ENCODE assay signal across 16 cellular contexts in the genomic region with DNA sequence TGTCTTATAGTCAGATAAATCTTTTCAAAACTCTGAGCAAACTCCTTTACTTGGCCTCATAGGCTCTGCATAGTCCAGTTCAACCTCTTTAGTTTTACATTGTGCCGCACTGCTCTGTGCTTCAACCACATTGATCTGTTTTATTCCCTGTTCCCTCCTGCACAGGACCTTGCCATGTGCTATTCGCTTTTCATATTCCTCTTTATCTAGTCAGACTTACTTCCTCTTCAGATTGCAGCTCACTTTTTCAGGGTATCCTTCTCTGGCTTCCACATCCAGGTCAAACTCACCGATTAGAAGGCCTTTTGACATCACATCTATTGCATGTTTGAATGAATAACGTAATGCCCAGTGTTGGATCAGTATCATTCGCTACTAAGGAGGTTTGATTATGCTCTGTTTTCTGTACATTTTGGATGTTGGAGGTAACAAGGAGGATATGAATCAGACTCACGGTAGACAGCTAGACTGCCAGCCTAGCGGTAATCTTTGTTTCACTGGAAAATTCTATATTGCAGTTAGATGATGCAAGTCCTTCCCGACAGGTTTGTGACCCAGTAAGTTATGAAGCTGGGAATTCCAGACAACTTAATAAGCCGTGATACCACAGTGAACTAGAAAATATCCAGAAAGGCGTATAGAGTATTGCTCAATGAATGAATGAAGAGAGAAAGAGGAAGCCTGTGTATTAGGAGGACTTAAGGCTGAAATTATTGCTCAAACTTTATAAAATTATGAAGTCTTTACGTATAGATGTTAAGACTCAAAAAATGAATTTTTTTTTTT.
DNase-seq lines count a peak whose midpoint lies in the region; ATAC-seq and TF ChIP-seq lines count a peak whose summit lies in the region.
"Had no signal": no experiment of that assay in that cellular context is flagged by ENCODE, and none has a peak within 500 bp of the region (broad histone marks: within the 10 kb centered on the region; RNA-seq: fewer than 3 reads in every experiment).

No MANE protein-coding gene starts in this region.

- no peaks in the 10 kb centered on the region for H3K27me3 ChIP-seq in neutrophil
- H3K27me3 ChIP-seq: body of pancreas, upper lobe of left lung had no signal

- peaks cover 0 to 2% of the 10 kb centered on the region in 2 donors for H3K9me3 Mint-ChIP-seq in activated T-cell treated with anti-CD3 and anti-CD28 coated beads, Interleukin-2, amount 50 U/mL, for 72 hours
- H3K9me3 Mint-ChIP-seq in activated T-helper 17 cell treated with anti-CD3 and anti-CD28 coated beads, Interleukin-2, amount 50 U/mL, for 72 hours, result peaks cover 3% of the 10 kb centered on the region

- H3K4me3 ChIP-seq in NB4 (ENCODE audit: low read depth, low read length), result no peak overlapping the region
- peak overlapping the region in 1 of 2 experiments; percentile 17 for H3K4me3 ChIP-seq in neutrophil (ENCODE audit: low read depth in 1 of 2, low read length in 1 of 2)
- H3K4me3 ChIP-seq: body of pancreas, mucosa of descending colon, upper lobe of left lung had no signal

- peaks cover 8 to 12% of the 10 kb centered on the region in 2 donors for H3K36me3 Mint-ChIP-seq in activated T-cell treated with anti-CD3 and anti-CD28 coated beads, Interleukin-2, amount 50 U/mL, for 72 hours (ENCODE audit: insufficient read depth in 2 of 2)
- H3K36me3 Mint-ChIP-seq in activated T-helper 17 cell treated with anti-CD3 and anti-CD28 coated beads, Interleukin-2, amount 50 U/mL, for 72 hours (ENCODE audit: low read depth), result peaks cover 35% of the 10 kb centered on the region

- no peak for TF ChIP-seq CTCF in NB4 (IDR thresholded peaks at IDR 0.05; ENCODE audit: low read depth, low read length)
- no peak for TF ChIP-seq CTCF in neutrophil (IDR thresholded peaks at IDR 0.05)

- TF ChIP-seq POLR2A in NB4 (IDR thresholded peaks at IDR 0.05; ENCODE audit: extremely low read depth, insufficient read length), result no peak

- no peaks in the 10 kb centered on the region for H3K27me3 Mint-ChIP-seq in activated T-cell treated with anti-CD3 and anti-CD28 coated beads, Interleukin-2, amount 50 U/mL, for 72 hours (ENCODE audit: low read depth)
- no peaks in the 10 kb centered on the region for H3K27me3 Mint-ChIP-seq in activated T-helper 17 cell treated with anti-CD3 and anti-CD28 coated beads, Interleukin-2, amount 50 U/mL, for 72 hours

- DNase-seq in activated T-cell treated with anti-CD3 and anti-CD28 coated beads, Interleukin-2, amount 50 U/mL, for 72 hours, result no peak
- DNase-seq in activated T-cell treated with anti-CD3 and anti-CD28 coated beads for 4 hours (no peak), NB4 (ENCODE audit: low read depth) (peak; percentile 36), nucleus accumbens (lab: John Stamatoyannopoulos, UW) (no peak), NCI-H510A (lab: John Stamatoyannopoulos, UW) (no peak), globus pallidus (ENCODE audit: low spot score) (no peak)
- DNase-seq: activated CD4-positive, alpha-beta T cell treated with anti-CD3 and anti-CD28 coated beads, Interleukin-2, amount 50 U/mL, for 4 hours; body of pancreas; mucosa of descending colon; NCI-H82; T-helper 9 cell; upper lobe of left lung had no signal

- peak overlapping the region; percentile 28 for H3K27ac Mint-ChIP-seq in activated T-cell treated with anti-CD3 and anti-CD28 coated beads, Interleukin-2, amount 50 U/mL, for 72 hours
- peak overlapping the region; percentile 84 for H3K27ac Mint-ChIP-seq in activated T-helper 17 cell treated with anti-CD3 and anti-CD28 coated beads, Interleukin-2, amount 50 U/mL, for 72 hours
- H3K27ac Mint-ChIP-seq: activated T-helper 2 cell treated with anti-CD3 and anti-CD28 coated beads, Interferon-gamma antibody, Interleukin-2, Interleukin-4, amounts not matched to agents 10 μg/mL and 5 μg/mL and 100 μg/mL, durations not matched to agents 14 hours and 24 hours and 36 hours had no signal

- H3K27ac ChIP-seq in neutrophil, result peak overlapping the region; percentile 71
- H3K27ac ChIP-seq: body of pancreas, parathyroid adenoma, upper lobe of left lung had no signal

- peak overlapping the region; percentile 8 to 73 for H3K4me3 Mint-ChIP-seq in activated T-cell treated with anti-CD3 and anti-CD28 coated beads, Interleukin-2, amount 50 U/mL, for 72 hours
- peak overlapping the region; percentile 58 for H3K4me3 Mint-ChIP-seq in activated T-helper 17 cell treated with anti-CD3 and anti-CD28 coated beads, Interleukin-2, amount 50 U/mL, for 72 hours

- H3K9me3 ChIP-seq in neutrophil, result no peaks in the 10 kb centered on the region
- H3K9me3 ChIP-seq: body of pancreas, mucosa of descending colon, upper lobe of left lung had no signal

- H3K4me1 Mint-ChIP-seq in activated T-cell treated with anti-CD3 and anti-CD28 coated beads, Interleukin-2, amount 50 U/mL, for 72 hours (ENCODE audit: low read depth), result peaks cover 68% of the 10 kb centered on the region
- H3K4me1 Mint-ChIP-seq in activated T-helper 17 cell treated with anti-CD3 and anti-CD28 coated beads, Interleukin-2, amount 50 U/mL, for 72 hours, result peaks cover 58% of the 10 kb centered on the region

- peaks cover 13 to 28% of the 10 kb centered on the region in 2 experiments for H3K4me1 ChIP-seq in neutrophil (ENCODE audit: control insufficient read depth in 1 of 2, insufficient read depth in 1 of 2, low read depth in 1 of 2, low read length in 1 of 2)

- no peaks in the 10 kb centered on the region for H3K36me3 ChIP-seq in neutrophil
- H3K36me3 ChIP-seq: upper lobe of left lung had no signal

- ATAC-seq in activated T-cell treated with anti-CD3 and anti-CD28 coated beads, Interleukin-2, amount 50 U/mL, for 72 hours (replicated peaks in 1 of 2), result no peak
- peak; percentile 31 for ATAC-seq in activated T-helper 17 cell treated with anti-CD3 and anti-CD28 coated beads, Interleukin-2, amount 50 U/mL, for 72 hours (replicated peaks)
- ATAC-seq: body of pancreas, mucosa of descending colon had no signal
